13 cellular contexts compared by ENCODE assay signal in genomic region chr20:4154958-4155411, GRCh38. TPM values are rescaled to one million over a fixed set of nuclear protein-coding genes. Genes with fewer than 3 reads are reported as not detected.
A peak's percentile ranks its signal among the peaks of the same experiment; 100 is the strongest.
DNase-seq lines count a peak whose midpoint lies in the region; ATAC-seq and TF ChIP-seq lines count a peak whose summit lies in the region.
"Had no signal": no experiment of that assay in that cellular context is flagged by ENCODE, and none has a peak within 500 bp of the region (broad histone marks: within the 10 kb centered on the region; RNA-seq: fewer than 3 reads in every experiment).

No MANE protein-coding gene starts in this region.

- H3K4me1 Mint-ChIP-seq in activated B cell treated with CpG ODN at 0.5 μM for 24 hours = peaks cover 6% of the 10 kb centered on the region

- POLR2A ChIA-PET in activated B cell treated with CpG ODN at 0.5 μM for 24 hours (lab: Charles Lee) = interaction anchor here (0.6 kb wide), 2 partner anchors 145 to 268 kb away, joined by 4 to 6 read pairs; no protein-coding TSS in a partner anchor

- H3K4me3 Mint-ChIP-seq in activated B cell treated with CpG ODN at 0.5 μM for 24 hours = no peak overlapping the region

- intact Hi-C loops in Right ventricle myocardium inferior (cut with DNase I) = no loop called here
- intact Hi-C loops in activated B cell treated with CpG ODN at 0.5 μM for 24 hours (cut with micrococcal nuclease) = no loop called here
- intact Hi-C loops in lower lobe of right lung (cut with DNase I) = no loop called here
- intact Hi-C loops in upper lobe of right lung (cut with DNase I) = no loop called here

- TF ChIP-seq CTCF in right atrium auricular region (IDR thresholded peaks at IDR 0.05) (no peak), activated B cell treated with CpG ODN at 0.5 μM for 24 hours (IDR thresholded peaks at IDR 0.05) (no peak), lower lobe of right lung (IDR thresholded peaks at IDR 0.05) (no peak), upper lobe of right lung (IDR thresholded peaks at IDR 0.05) (no peak), coronary artery (IDR thresholded peaks at IDR 0.05) (no peak)

- H3K4me1 ChIP-seq in right atrium auricular region (peaks cover 0 to 12% of the 10 kb centered on the region in 2 donors), lower lobe of right lung (peaks cover 1% of the 10 kb centered on the region), upper lobe of right lung (no peaks in the 10 kb centered on the region)

- ATAC-seq in Right ventricle myocardium inferior (peak; percentile 47), activated B cell treated with CpG ODN at 0.5 μM for 24 hours (ENCODE audit: low read depth) (peak; percentile 31), lower lobe of right lung (peak; percentile 44 to 55), upper lobe of right lung (peak; percentile 54)

- H3K27me3 Mint-ChIP-seq in activated B cell treated with CpG ODN at 0.5 μM for 24 hours = peaks cover 44% of the 10 kb centered on the region

- H3K9me3 Mint-ChIP-seq in activated B cell treated with CpG ODN at 0.5 μM for 24 hours = no peaks in the 10 kb centered on the region

- no peaks in the 10 kb centered on the region for H3K9me3 ChIP-seq in right atrium auricular region
- H3K9me3 ChIP-seq in lower lobe of right lung = no peaks in the 10 kb centered on the region
- H3K9me3 ChIP-seq in upper lobe of right lung = no peaks in the 10 kb centered on the region
- H3K9me3 ChIP-seq: ovary, Peyer's patch had no signal

- H3K36me3 Mint-ChIP-seq in activated B cell treated with CpG ODN at 0.5 μM for 24 hours (ENCODE audit: low read depth) = no peaks in the 10 kb centered on the region

- no peak for DNase-seq in Right ventricle myocardium inferior (ENCODE audit: missing footprints)
- no peak for DNase-seq in right atrium auricular region (ENCODE audit: low spot score)
- DNase-seq in activated B cell treated with CpG ODN at 0.5 μM for 24 hours = no peak
- DNase-seq in lower lobe of right lung = peak; percentile 54
- DNase-seq in upper lobe of right lung = peak; percentile 61
- DNase-seq in COLO668 (lab: John Stamatoyannopoulos, UW; ENCODE audit: unreplicated experiment) = no peak
- no peak for DNase-seq in coronary artery (ENCODE audit: low spot score)
- no peak for DNase-seq in NCI-H1417 (lab: John Stamatoyannopoulos, UW)
- DNase-seq: NCI-H2227 treated with DMSO at 0.1 percent for 48 hours; Peyer's patch; stimulated activated CD4-positive, alpha-beta T cell treated with anti-CD3 and anti-CD28 coated beads, Interleukin-2, amount 100 ng/mL, for 24 hours; T-helper 9 cell had no signal

- no peak overlapping the region for H3K27ac Mint-ChIP-seq in activated B cell treated with CpG ODN at 0.5 μM for 24 hours

- H3K4me3 ChIP-seq in right atrium auricular region (no peak overlapping the region), lower lobe of right lung (no peak overlapping the region), upper lobe of right lung (no peak overlapping the region), coronary artery (no peak overlapping the region)
- H3K4me3 ChIP-seq: ovary, Peyer's patch had no signal

- CTCF ChIA-PET in activated B cell treated with CpG ODN at 0.5 μM for 24 hours (lab: Charles Lee) = interaction anchor here (0.7 kb wide), 1 partner anchor 70 kb away, joined by 3 read pairs; no protein-coding TSS in a partner anchor

- H3K36me3 ChIP-seq in right atrium auricular region = no peaks in the 10 kb centered on the region
- no peaks in the 10 kb centered on the region for H3K36me3 ChIP-seq in lower lobe of right lung
- H3K36me3 ChIP-seq in upper lobe of right lung = no peaks in the 10 kb centered on the region
- H3K36me3 ChIP-seq: ovary, Peyer's patch had no signal

- H3K27me3 ChIP-seq in right atrium auricular region = no peaks in the 10 kb centered on the region
- no peaks in the 10 kb centered on the region for H3K27me3 ChIP-seq in lower lobe of right lung (ENCODE audit: low read depth)
- H3K27me3 ChIP-seq in upper lobe of right lung = no peaks in the 10 kb centered on the region
- H3K27me3 ChIP-seq: ovary, Peyer's patch had no signal

- no peak overlapping the region for H3K27ac ChIP-seq in right atrium auricular region
- no peak overlapping the region for H3K27ac ChIP-seq in lower lobe of right lung
- no peak overlapping the region for H3K27ac ChIP-seq in upper lobe of right lung
- no peak overlapping the region for H3K27ac ChIP-seq in coronary artery
- H3K27ac ChIP-seq: ovary, Peyer's patch had no signal

RNA-seq across cellular contexts. Expression of gene SMOX, which starts 6.4 kb away (rescaled TPM):
- total RNA-seq in Right ventricle myocardium inferior (2.3 TPM), right atrium auricular region (1 to 10 TPM; 5.2 to 6.6 TPM), activated B cell treated with CpG ODN at 0.5 μM for 24 hours (0.12 TPM in 1 of 2 replicates, not detected in the other), lower lobe of right lung (5.3 TPM), upper lobe of right lung (4.3 TPM)

Comparison
In these comparisons a context has a peak if more than half of its experiments do, and no peak if none do; other contexts are left out.
1. DNase-seq: peak in lower lobe of right lung (single experiment) and upper lobe of right lung (single experiment); none in Right ventricle myocardium inferior (single experiment), right atrium auricular region (single experiment), activated B cell treated with CpG ODN at 0.5 μM for 24 hours (single experiment), COLO668 (single experiment), coronary artery (single experiment) and NCI-H1417 (0 of 3).
2. Peak in every context shown above with its lines, with median percentiles within 50 percentile points of each other: ATAC-seq.